8 cellular contexts compared by ENCODE assay signal in the genomic region with DNA sequence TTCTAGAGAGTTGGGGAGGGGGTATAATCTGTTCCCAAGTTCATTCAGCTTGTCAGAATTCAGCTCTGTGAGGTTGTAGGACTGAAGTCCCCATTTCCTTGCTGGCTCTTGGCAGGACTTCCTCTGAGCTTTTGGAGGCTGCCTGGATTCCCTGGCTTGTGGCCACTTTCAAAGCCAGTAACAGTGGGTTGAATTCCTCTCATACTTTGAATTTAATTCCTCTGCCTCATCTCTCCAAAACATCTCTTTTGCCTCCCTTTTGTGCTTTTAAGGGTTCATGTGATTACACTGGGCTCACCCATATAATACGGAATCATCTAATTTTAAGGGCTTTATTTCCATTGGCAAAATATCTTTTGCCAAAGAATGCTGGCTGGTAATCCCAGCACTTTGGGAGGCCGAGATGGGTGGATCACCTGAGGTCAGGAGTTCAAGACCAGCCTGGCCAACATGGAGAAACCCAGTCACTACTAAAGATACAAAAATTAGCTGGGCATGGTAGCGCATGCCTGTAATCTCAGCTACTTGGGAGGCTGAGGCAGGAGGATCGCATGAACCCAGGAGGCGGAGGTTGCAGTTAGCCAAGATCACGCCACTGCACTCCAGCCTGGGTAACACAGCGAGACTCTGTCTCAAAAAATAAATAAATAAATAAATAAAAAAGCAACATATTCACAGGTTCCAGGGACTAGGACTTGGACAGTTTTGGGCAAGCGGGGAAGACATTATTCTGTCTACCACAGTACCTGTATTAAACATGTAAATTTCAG. TPM values are rescaled to one million over a fixed set of nuclear protein-coding genes. Genes with fewer than 3 reads are reported as not detected.
DNase-seq lines count a peak whose midpoint lies in the region; ATAC-seq, FAIRE-seq and TF ChIP-seq lines count a peak whose summit lies in the region.
"Not testable (repeated sequence)": the region's sequence is repeated elsewhere in the genome, so short reads cannot be mapped to it uniquely, and the experiment has no call there.

No MANE protein-coding gene starts in this region.

- peaks cover 22% of the 10 kb centered on the region for H3K36me3 ChIP-seq in OCI-LY7 (ENCODE audit: insufficient read depth, low read length)
- not testable (repeated sequence) for H3K36me3 ChIP-seq in GM12878 (ENCODE audit: control insufficient read depth in 2 of 2, insufficient read depth in 2 of 2, low read length in 1 of 2); osteoblast (ENCODE audit: insufficient read depth, low read length); upper lobe of left lung

- peak; percentile 15 for FAIRE-seq in H54 (lab: Jason Lieb, UNC)
- FAIRE-seq in GM12878 (lab: Jason Lieb, UNC), result not testable (repeated sequence)

- TF ChIP-seq POLR2A in H54 (IDR thresholded peaks at IDR 0.05; ENCODE audit: low read depth, low read length); GM12878 (IDR thresholded peaks at IDR 0.05; ENCODE audit: low read depth, low read length); upper lobe of left lung (IDR thresholded peaks at IDR 0.05): not testable (repeated sequence)

- H3K9ac ChIP-seq in GM12878 (ENCODE audit: control insufficient read depth, insufficient read depth, low read length), result peak overlapping the region; percentile 78

- not testable (repeated sequence) for DNase-seq in CD14-positive monocyte (ENCODE audit: low spot score); OCI-LY7 (ENCODE audit: low spot score); activated CD4-positive, alpha-beta memory T cell treated with anti-CD3 and anti-CD28 coated beads for 36 hours; GM12878 (ENCODE audit: low read depth, low spot score); upper lobe of left lung
- DNase-seq in H54 (ENCODE audit: insufficient read length, low spot score) (peak; percentile 31), glomerular visceral epithelial cell (ENCODE audit: extremely low spot score) (peak; percentile 74), osteoblast (ENCODE audit: insufficient read length, low spot score, missing footprints) (peak; percentile 80)

- CTCF ChIA-PET in OCI-LY7 (lab: Charles Lee; ENCODE audit: unreplicated experiment), result not testable (repeated sequence)
- CTCF ChIA-PET in activated CD4-positive, alpha-beta memory T cell treated with anti-CD3 and anti-CD28 coated beads for 36 hours (lab: Charles Lee), result interaction anchor here (0.9 kb wide), 1 partner anchor 24 kb away, joined by 3 read pairs; no protein-coding TSS in a partner anchor
- CTCF ChIA-PET in GM12878 (lab: Yijun Ruan, JAX), result interaction anchor here (1.3 to 3.3 kb wide), 5 partner anchors 9 to 76 kb away, joined by 4 to 12 read pairs (median 5); no protein-coding TSS in a partner anchor

- not testable (repeated sequence) for H3K9me2 ChIP-seq in OCI-LY7 (ENCODE audit: insufficient read depth, low read length)

- H4K20me1 ChIP-seq in OCI-LY7 (ENCODE audit: insufficient read depth, low read length) (peaks cover 19% of the 10 kb centered on the region), osteoblast (ENCODE audit: insufficient read depth, low read length) (peaks cover 17% of the 10 kb centered on the region)
- H4K20me1 ChIP-seq in GM12878 (ENCODE audit: control insufficient read depth, insufficient read depth), result not testable (repeated sequence)

- H3K27me3 Mint-ChIP-seq in CD14-positive monocyte (ENCODE audit: low read depth in 3 of 3); activated CD4-positive, alpha-beta memory T cell treated with anti-CD3 and anti-CD28 coated beads for 36 hours: not testable (repeated sequence)

- not testable (repeated sequence) for H3K9me3 ChIP-seq in OCI-LY7 (ENCODE audit: low read length); GM12878 (replicated peaks; ENCODE audit: control insufficient read depth, insufficient read depth, low read length); osteoblast (ENCODE audit: low read depth, low read length); upper lobe of left lung

- RAD21 ChIA-PET in GM12878 (lab: Charles Lee; ENCODE audit: unreplicated experiment), result interaction anchor here (0.6 to 3.4 kb wide), 12 partner anchors 8 to 150 kb away, joined by 3 to 28 read pairs (median 3); no protein-coding TSS in a partner anchor

- H2AFZ ChIP-seq in OCI-LY7 (ENCODE audit: low read length) (peak overlapping the region; percentile 70), GM12878 (ENCODE audit: control insufficient read depth, low read depth, low read length) (peak overlapping the region; percentile 44)
- not testable (repeated sequence) for H2AFZ ChIP-seq in osteoblast (ENCODE audit: low read length)

- peaks cover 30% of the 10 kb centered on the region for H3K4me1 Mint-ChIP-seq in CD14-positive monocyte
- H3K4me1 Mint-ChIP-seq in activated CD4-positive, alpha-beta memory T cell treated with anti-CD3 and anti-CD28 coated beads for 36 hours (ENCODE audit: low read depth), result peaks cover 47% of the 10 kb centered on the region

- H3K4me3 Mint-ChIP-seq in CD14-positive monocyte, result not testable (repeated sequence)
- peak overlapping the region; percentile 18 for H3K4me3 Mint-ChIP-seq in activated CD4-positive, alpha-beta memory T cell treated with anti-CD3 and anti-CD28 coated beads for 36 hours

- not testable (repeated sequence) for TF ChIP-seq RAD21 in GM12878 (IDR thresholded peaks at IDR 0.05; ENCODE audit: insufficient read depth, low read depth, low read length)

- in situ Hi-C loops in GM12878 (cut with MboI), result not testable (repeated sequence)

- not testable (repeated sequence) for BruUV-seq in OCI-LY7 (replicated peaks; lab: Mats Ljungman, UMichigan); GM12878 (replicated peaks; lab: Mats Ljungman, UMichigan)

- not testable (repeated sequence) for H3K36me3 Mint-ChIP-seq in CD14-positive monocyte
- peaks cover 20% of the 10 kb centered on the region for H3K36me3 Mint-ChIP-seq in activated CD4-positive, alpha-beta memory T cell treated with anti-CD3 and anti-CD28 coated beads for 36 hours

- H3K4me3 ChIP-seq in OCI-LY7 (ENCODE audit: low read depth, low read length, poor library complexity, severe bottlenecking), result peak overlapping the region; percentile 87
- peak overlapping the region; percentile 71; the same call in 1 of the 2 replicates for H3K4me3 ChIP-seq in GM12878
- peak overlapping the region; percentile 16 for H3K4me3 ChIP-seq in osteoblast (ENCODE audit: insufficient read depth, low read length)
- not testable (repeated sequence) for H3K4me3 ChIP-seq in upper lobe of left lung

- SMC1A ChIA-PET in GM12878 (lab: Charles Lee; ENCODE audit: uncharacterized antibody, unreplicated experiment), result interaction anchor here (0.7 to 3.8 kb wide), 13 partner anchors 9 to 184 kb away, joined by 3 to 23 read pairs (median 4); no protein-coding TSS in a partner anchor

- not testable (repeated sequence) for TF ChIP-seq CTCF in CD14-positive monocyte (IDR thresholded peaks at IDR 0.05); OCI-LY7 (conservative IDR thresholded peaks at IDR 0.05; ENCODE audit: low read length); GM12878 (IDR thresholded peaks at IDR 0.05 in 2 of 3, conservative IDR thresholded peaks at IDR 0.05 in 1 of 3; ENCODE audit: control insufficient read depth in 2 of 3, extremely low read depth in 1 of 3, insufficient read depth in 1 of 3, low read depth in 3 of 3, low read length in 3 of 3); osteoblast (IDR thresholded peaks at IDR 0.05; ENCODE audit: extremely low read depth, low read depth, low read length); upper lobe of left lung (IDR thresholded peaks at IDR 0.05)

- H3K27ac ChIP-seq in OCI-LY7 (ENCODE audit: low read depth, low read length, poor library complexity, severe bottlenecking) (peak overlapping the region; percentile 75), GM12878 (ENCODE audit: control insufficient read depth, insufficient read depth) (peak overlapping the region; percentile 91), osteoblast (ENCODE audit: low read depth, low read length) (peak overlapping the region; percentile 94), upper lobe of left lung (peak overlapping the region in 3 of 4 donors; percentile 98)

- not testable (repeated sequence) for TF ChIP-seq EP300 in GM12878 (IDR thresholded peaks at IDR 0.05; ENCODE audit: borderline replicate concordance in 1 of 2, control insufficient read depth in 1 of 2, low read depth in 2 of 2, low read length in 2 of 2); upper lobe of left lung (IDR thresholded peaks at IDR 0.05)

- peak overlapping the region in 5 of 7 donors; percentile 60 to 99 (median 83) for H3K27ac Mint-ChIP-seq in CD14-positive monocyte
- peak overlapping the region; percentile 99 for H3K27ac Mint-ChIP-seq in activated CD4-positive, alpha-beta memory T cell treated with anti-CD3 and anti-CD28 coated beads for 36 hours

- H3K79me2 ChIP-seq in OCI-LY7 (ENCODE audit: insufficient read depth, low read depth, low read length) (peaks cover 33% of the 10 kb centered on the region), GM12878 (ENCODE audit: control insufficient read depth, insufficient read depth, low read length) (peaks cover 33% of the 10 kb centered on the region), osteoblast (ENCODE audit: insufficient read depth, low read length) (peaks cover 23% of the 10 kb centered on the region)

- H3K4me2 ChIP-seq in OCI-LY7 (ENCODE audit: low read length) (peak overlapping the region; percentile 77), GM12878 (ENCODE audit: control insufficient read depth, insufficient read depth) (peak overlapping the region; percentile 75), osteoblast (ENCODE audit: insufficient read depth, low read length) (peak overlapping the region; percentile 97)

- not testable (repeated sequence) for ATAC-seq in GM12878; upper lobe of left lung (ENCODE audit: low FRiP score in 2 of 2)

- H3K9me3 Mint-ChIP-seq in CD14-positive monocyte; activated CD4-positive, alpha-beta memory T cell treated with anti-CD3 and anti-CD28 coated beads for 36 hours: not testable (repeated sequence)

- intact Hi-C loops in CD14-positive monocyte (cut with micrococcal nuclease), result loop anchor here in 1 of 2 donors (5.0 kb wide), 1 partner anchor 244 kb away; no protein-coding TSS in a partner anchor
- intact Hi-C loops in OCI-LY7 (cut with micrococcal nuclease; ENCODE audit: unreplicated experiment), result not testable (repeated sequence)
- intact Hi-C loops in activated CD4-positive, alpha-beta memory T cell treated with anti-CD3 and anti-CD28 coated beads for 36 hours (cut with micrococcal nuclease), result loop anchor here (1.0 to 5.0 kb wide), 10 partner anchors 10 to 611 kb away; no protein-coding TSS in a partner anchor
- intact Hi-C loops in GM12878 (cut with micrococcal nuclease; ENCODE audit: unreplicated experiment), result loop anchor here (1.0 to 5.0 kb wide), 2 partner anchors 19 to 1636 kb away; partner anchors contain the start of gene RALY

- not testable (repeated sequence) for H3K27me3 ChIP-seq in GM12878 (replicated peaks in 1 of 2; ENCODE audit: control insufficient read depth in 2 of 2, insufficient read depth in 2 of 2, low read length in 1 of 2); osteoblast (ENCODE audit: insufficient read depth, low read length); upper lobe of left lung

- H3K4me1 ChIP-seq in OCI-LY7 (ENCODE audit: insufficient read depth, low read length, poor library complexity, severe bottlenecking) (peaks cover 64% of the 10 kb centered on the region), GM12878 (ENCODE audit: control insufficient read depth, insufficient read depth, low read length) (peaks cover 29% of the 10 kb centered on the region), osteoblast (ENCODE audit: insufficient read depth, low read length) (peaks cover 50% of the 10 kb centered on the region), upper lobe of left lung (peaks cover 19 to 35% (median 26%) of the 10 kb centered on the region in 4 donors)

- POLR2A ChIA-PET in OCI-LY7 (lab: Charles Lee) (interaction anchor here (1.0 to 1.7 kb wide), 2 partner anchors 11 to 151 kb away, joined by 4 to 5 read pairs; no protein-coding TSS in a partner anchor), GM12878 (lab: Charles Lee) (interaction anchor here (0.6 to 4.8 kb wide), 6 partner anchors 9 to 293 kb away, joined by 3 to 38 read pairs (median 4); no protein-coding TSS in a partner anchor)
- POLR2A ChIA-PET in activated CD4-positive, alpha-beta memory T cell treated with anti-CD3 and anti-CD28 coated beads for 36 hours (lab: Charles Lee), result interaction anchor here (1.1 to 6.1 kb wide), 4 partner anchors 12 to 151 kb away, joined by 5 to 62 read pairs (median 23); no protein-coding TSS in a partner anchor

- 38% methylated on average over 8 of the region's 8 CpGs for WGBS in GM12878 (ENCODE audit: insufficient coverage, insufficient replicate concordance, low lambda C conversion rate, missing lambda C conversion rate)
- WGBS in upper lobe of left lung, 2 donors, result 83 to 88% methylated on average over 8 of the region's 8 CpGs

RNA-seq across cellular contexts. Expression of gene ASXL1, which starts 2.0 kb away (rescaled TPM):
- polyA plus RNA-seq in CD14-positive monocyte, result 1 to 10 TPM; 1.8 to 2.8 TPM
- 81.5 and 84.7 TPM in 2 replicates for total RNA-seq in OCI-LY7 (2014; rRNA removed; shearing (Covaris generic))
- total RNA-seq in OCI-LY7 (2022), result 111 and 122 TPM in 2 replicates
- total RNA-seq in activated CD4-positive, alpha-beta memory T cell treated with anti-CD3 and anti-CD28 coated beads for 36 hours, result 100 to 1,000 TPM; 141 to 147 TPM
- total RNA-seq in GM12878 (2013; cell fraction: nucleolus; rRNA removed), result 265 and 317 TPM in 2 replicates
- 43.5 and 47.9 TPM in 2 replicates for total RNA-seq in GM12878 (2014; rRNA removed)
- 41.2 and 44.3 TPM in 2 replicates for total RNA-seq in GM12878 (2014; rRNA removed; fragmentation: Illumina TruSeq; extraction: Trizol)
- total RNA-seq in GM12878 (2021), result 86.0 and 87.6 TPM in 2 replicates
- polyA plus RNA-seq in GM12878 (2011; ENCODE audit: low read depth), result 59.0 TPM
- 43.8 and 53.0 TPM in 2 replicates for polyA plus RNA-seq in GM12878 (2011; rRNA removed)
- polyA plus RNA-seq in GM12878 (2011; cell fraction: cytosol; rRNA removed), result 45.7 and 51.0 TPM in 2 replicates
- polyA plus RNA-seq in GM12878 (2011; cell fraction: nucleus; rRNA removed), result 190 and 214 TPM in 2 replicates
- polyA plus RNA-seq in GM12878 (2012), result 46.8 and 57.2 TPM in 2 replicates
- polyA plus RNA-seq in GM12878 (2014; fragmentation: Illumina TruSeq; extraction: Trizol), result 51.8 and 64.0 TPM in 2 replicates
- 10 to 100 TPM; 11.0 to 14.8 TPM for polyA plus RNA-seq in GM12878 (2014; fragmentation: Nextera tagmentation; extraction: Ambion mirVana)
- 60.5 and 62.4 TPM in 2 replicates for polyA plus RNA-seq in GM12878 (2014; rRNA removed)
- polyA plus RNA-seq in GM12878 (2016; fragmentation: Nextera tagmentation; extraction: Ambion mirVana), result 10 to 100 TPM; 60.7 to 68.0 TPM
- 71.8 and 76.1 TPM in 2 replicates for polyA minus RNA-seq in GM12878 (2011; rRNA and poly(A)+ RNA removed)
- polyA minus RNA-seq in GM12878 (2011; cell fraction: cytosol; rRNA and poly(A)+ RNA removed), result 17.2 and 23.4 TPM in 2 replicates
- polyA minus RNA-seq in GM12878 (2011; cell fraction: nucleus; rRNA and poly(A)+ RNA removed), result 55.7 and 92.0 TPM in 2 replicates
- total RNA-seq in osteoblast, result 64.2 and 68.8 TPM in 2 replicates
- total RNA-seq in upper lobe of left lung, result 100 to 1,000 TPM in 3 of 6 donors, 10 to 100 TPM in 3; 60.6 to 389 (median 88.5) TPM
